11 cellular contexts compared by ENCODE assay signal in the genomic region with DNA sequence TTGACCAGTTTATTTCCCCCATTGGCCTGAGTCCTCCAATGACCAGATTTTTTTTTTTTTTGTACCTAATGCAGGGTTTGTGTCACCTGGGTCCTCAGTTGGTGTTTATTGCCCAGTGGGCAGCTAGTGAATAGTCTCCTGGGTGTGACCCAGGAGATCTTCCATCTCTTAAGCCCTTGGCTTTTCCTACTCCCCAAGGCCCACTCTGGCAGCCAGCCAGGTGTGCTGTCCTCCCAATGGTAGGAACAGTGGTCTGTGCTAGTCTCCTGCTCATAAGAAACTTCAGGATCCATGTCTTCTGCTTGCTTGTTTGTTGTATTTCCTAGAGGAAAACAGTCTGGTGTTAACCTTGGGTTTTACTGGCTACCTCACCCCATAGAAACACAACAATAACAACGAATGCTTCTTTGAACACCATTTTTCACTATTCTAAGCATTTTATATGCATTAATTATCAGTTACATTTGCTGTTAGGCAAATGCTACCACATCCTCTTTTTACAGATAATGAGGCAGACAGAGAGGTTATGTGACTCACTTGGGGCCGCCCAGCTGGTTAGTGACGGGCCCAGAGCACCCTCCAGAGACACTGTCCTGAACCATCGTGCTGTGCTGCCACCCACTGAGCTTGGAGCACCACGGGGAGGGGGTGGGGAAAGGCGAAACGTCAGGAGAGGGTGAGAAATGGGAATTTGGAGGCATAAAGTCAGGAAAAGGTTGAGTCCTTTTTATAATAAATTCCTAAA.
DNase-seq lines count a peak whose midpoint lies in the region; ATAC-seq and TF ChIP-seq lines count a peak whose summit lies in the region.
"Had no signal": no experiment of that assay in that cellular context is flagged by ENCODE, and none has a peak within 500 bp of the region (broad histone marks: within the 10 kb centered on the region; RNA-seq: fewer than 3 reads in every experiment).

No MANE protein-coding gene starts in this region.

- no peaks in the 10 kb centered on the region for H3K9me3 ChIP-seq in prostate gland

- H3K9me3 Mint-ChIP-seq in activated naive CD4-positive, alpha-beta T cell treated with anti-CD3 and anti-CD28 coated beads, Interleukin-2, amount 50 U/mL, for 72 hours = no peaks in the 10 kb centered on the region

- no peaks in the 10 kb centered on the region for H3K36me3 Mint-ChIP-seq in activated naive CD4-positive, alpha-beta T cell treated with anti-CD3 and anti-CD28 coated beads, Interleukin-2, amount 50 U/mL, for 72 hours

- WGBS in prostate gland = 68% methylated on average over 7 of the region's 7 CpGs
- WGBS in lower leg skin, 2 donors = 66 to 70% methylated on average over 7 of the region's 7 CpGs

- H3K27ac ChIP-seq in prostate gland = no peak overlapping the region
- H3K27ac ChIP-seq: cardiac muscle cell, KMS-11, SK-N-MC had no signal

- no peak overlapping the region for H3K4me3 ChIP-seq in prostate gland
- no peak overlapping the region for H3K4me3 ChIP-seq in lower leg skin (ENCODE audit: low read depth, poor library complexity, severe bottlenecking)
- H3K4me3 ChIP-seq: cardiac muscle cell, SK-N-MC had no signal

- H3K36me3 ChIP-seq in prostate gland = no peaks in the 10 kb centered on the region
- H3K36me3 ChIP-seq: cardiac muscle cell had no signal

- intact Hi-C loops in prostate gland (cut with DNase I) (no loop called here), lower leg skin (cut with DNase I; ENCODE audit: low total_unique reads) (no loop called here)

- peak; percentile 49 for DNase-seq in GM13977 (ENCODE audit: low spot score)
- peak; percentile 13 for DNase-seq in SKM-1 (lab: John Stamatoyannopoulos, UW; ENCODE audit: unreplicated experiment)
- DNase-seq in activated naive CD4-positive, alpha-beta T cell treated with anti-CD3 and anti-CD28 coated beads, Interleukin-2, amount 50 U/mL, for 72 hours (ENCODE audit: low spot score in 2 of 2) = no peak
- peak; percentile 57 to 68 for DNase-seq in stimulated activated CD4-positive, alpha-beta T cell treated with anti-CD3 and anti-CD28 coated beads, Interleukin-4, amount 100 ng/mL, for 4 hours
- DNase-seq in dedifferentiated amniotic fluid mesenchymal stem cell (ENCODE audit: extremely low spot score) = no peak
- no peak for DNase-seq in prostate gland (ENCODE audit: low spot score)
- no peak for DNase-seq in NCI-H146 (lab: John Stamatoyannopoulos, UW)
- no peak for DNase-seq in lower leg skin (ENCODE audit: low spot score in 2 of 2)

- TF ChIP-seq POLR2A in prostate gland (IDR thresholded peaks at IDR 0.05) = no peak
- no peak for TF ChIP-seq POLR2A in lower leg skin (IDR thresholded peaks at IDR 0.05)

- H3K27me3 ChIP-seq in prostate gland (replicated peaks; ENCODE audit: insufficient read depth) = no peaks in the 10 kb centered on the region
- H3K27me3 ChIP-seq: cardiac muscle cell had no signal

- peak overlapping the region; percentile 50 to 59 for H3K27ac Mint-ChIP-seq in activated naive CD4-positive, alpha-beta T cell treated with anti-CD3 and anti-CD28 coated beads, Interleukin-2, amount 50 U/mL, for 72 hours

- ATAC-seq in activated naive CD4-positive, alpha-beta T cell treated with anti-CD3 and anti-CD28 coated beads, Interleukin-2, amount 50 U/mL, for 72 hours = peak in 1 of 2 donors; percentile 76

- no peaks in the 10 kb centered on the region for H3K4me1 ChIP-seq in prostate gland (replicated peaks)

- TF ChIP-seq CTCF in GM13977 (IDR thresholded peaks at IDR 0.05; ENCODE audit: extremely low read depth, insufficient read depth, missing control alignments) = peak; percentile 22
- TF ChIP-seq CTCF in prostate gland (IDR thresholded peaks at IDR 0.05) = no peak
- no peak for TF ChIP-seq CTCF in lower leg skin (IDR thresholded peaks at IDR 0.05)

- in situ Hi-C loops in GM13977 (cut with MboI; ENCODE audit: low pct_unique_long_range_greater_than_20kb, low sequenced_read_pairs, unreplicated experiment) = no loop called here

Comparison
In these comparisons a context has a peak if more than half of its experiments do, and no peak if none do; other contexts are left out.
1. DNase-seq: peak in GM13977 (single experiment), SKM-1 (single experiment) and stimulated activated CD4-positive, alpha-beta T cell treated with anti-CD3 and anti-CD28 coated beads, Interleukin-4, amount 100 ng/mL, for 4 hours (2 of 2); none in activated naive CD4-positive, alpha-beta T cell treated with anti-CD3 and anti-CD28 coated beads, Interleukin-2, amount 50 U/mL, for 72 hours (0 of 2), dedifferentiated amniotic fluid mesenchymal stem cell (single experiment), prostate gland (single experiment), NCI-H146 (single experiment) and lower leg skin (0 of 2).